28 cellular contexts compared by ENCODE assay signal in the genomic region with DNA sequence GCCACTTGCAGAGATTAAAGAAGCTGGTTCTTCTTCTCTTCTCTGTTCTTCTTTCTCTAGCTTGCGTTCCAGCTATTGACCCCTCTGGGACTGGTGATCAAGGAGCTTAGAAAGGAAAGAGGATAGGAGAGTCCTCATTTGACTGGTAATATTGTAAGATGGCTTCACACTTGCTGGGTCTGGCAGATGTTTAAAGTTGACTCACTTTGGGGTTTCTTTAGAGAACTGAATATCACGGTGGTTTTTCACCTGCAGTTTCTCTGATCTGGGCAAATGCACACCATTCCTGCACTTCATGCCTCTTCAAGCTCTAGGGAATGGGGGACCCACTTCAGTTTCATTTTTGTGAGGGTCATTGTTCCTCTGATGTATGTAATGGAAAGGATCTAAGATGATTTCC. TPM values are rescaled to one million over a fixed set of nuclear protein-coding genes. Genes with fewer than 3 reads are reported as not detected.
DNase-seq lines count a peak whose midpoint lies in the region; ATAC-seq lines count a peak whose summit lies in the region.
"Had no signal": no experiment of that assay in that cellular context is flagged by ENCODE, and none has a peak within 500 bp of the region (broad histone marks: within the 10 kb centered on the region; RNA-seq: fewer than 3 reads in every experiment).

No MANE protein-coding gene starts in this region.

- no peak overlapping the region for H3K4me3 ChIP-seq in SJCRH30
- H3K4me3 ChIP-seq: adrenal gland, psoas muscle, SJSA1, thyroid gland had no signal

- no peaks in the 10 kb centered on the region for H3K9me3 ChIP-seq in SJCRH30 (replicated peaks)
- H3K9me3 ChIP-seq: adrenal gland, Caco-2, psoas muscle, SJSA1, thyroid gland had no signal

- peaks cover 33% of the 10 kb centered on the region for H3K27me3 Mint-ChIP-seq in stimulated activated memory B cell treated with anti-CD40 and anti-IgM and Interleukin-4, amounts not matched to agents 10 μg/mL and 1 μg/mL and 100 μg/mL, for 72 hours
- H3K27me3 Mint-ChIP-seq: stimulated activated naive CD8-positive, alpha-beta T cell treated with anti-CD3 and anti-CD28 coated beads, Interleukin-15, amount 100 ng/mL, for 72 hours had no signal

- H3K36me3 Mint-ChIP-seq in stimulated activated memory B cell treated with anti-CD40 and anti-IgM and Interleukin-4, amounts not matched to agents 10 μg/mL and 1 μg/mL and 100 μg/mL, for 72 hours: no peaks in the 10 kb centered on the region
- H3K36me3 Mint-ChIP-seq: memory B cell, T-cell had no signal

- no peak overlapping the region for H3K4me3 Mint-ChIP-seq in stimulated activated memory B cell treated with anti-CD40 and anti-IgM and Interleukin-4, amounts not matched to agents 10 μg/mL and 1 μg/mL and 100 μg/mL, for 72 hours
- H3K4me3 Mint-ChIP-seq: memory B cell; stimulated activated naive CD8-positive, alpha-beta T cell treated with anti-CD3 and anti-CD28 coated beads, Interleukin-15, amount 100 ng/mL, for 72 hours; T-cell had no signal

- H3K4me1 Mint-ChIP-seq in stimulated activated memory B cell treated with anti-CD40 and anti-IgM and Interleukin-4, amounts not matched to agents 10 μg/mL and 1 μg/mL and 100 μg/mL, for 72 hours: no peaks in the 10 kb centered on the region
- H3K4me1 Mint-ChIP-seq: memory B cell; stimulated activated naive CD8-positive, alpha-beta T cell treated with anti-CD3 and anti-CD28 coated beads, Interleukin-15, amount 100 ng/mL, for 72 hours; T-cell had no signal

- no peak overlapping the region for H3K27ac Mint-ChIP-seq in stimulated activated memory B cell treated with anti-CD40 and anti-IgM and Interleukin-4, amounts not matched to agents 10 μg/mL and 1 μg/mL and 100 μg/mL, for 72 hours
- H3K27ac Mint-ChIP-seq: memory B cell; stimulated activated naive CD8-positive, alpha-beta T cell treated with anti-CD3 and anti-CD28 coated beads, Interleukin-15, amount 100 ng/mL, for 72 hours; T-cell had no signal

- DNase-seq in MV-4-11 (lab: John Stamatoyannopoulos, UW) (no peak), SJCRH30 (no peak)
- DNase-seq in stimulated activated CD4-positive, alpha-beta T cell treated with anti-CD3 and anti-CD28 coated beads, Interleukin-4, amount 100 ng/mL, for 4 hours: no peak
- DNase-seq: activated gamma-delta T cell treated with Interleukin-2 at 50 U/mL for 16 hours; activated T-cell treated with anti-CD3 and anti-CD28 coated beads, Interleukin-2, amount 50 U/mL, for 1 hour; adrenal gland; brain microvascular endothelial cell; C1 segment of cervical spinal cord; Caco-2; effector CD8-positive, alpha-beta T cell; GOT3; head of caudate nucleus; Karpas-422; left cardiac atrium; NCI-H1694 treated with DMSO at 0.1 percent for 48 hours; NCI-H2171 treated with DMSO at 0.1 percent for 48 hours; NCI-H524 treated with DMSO at 0.1 percent for 48 hours; psoas muscle; stimulated activated CD4-positive, alpha-beta T cell treated with anti-CD3 and anti-CD28 coated beads, Interleukin-15, amount 100 ng/mL, for 24 hours; stimulated activated naive CD8-positive, alpha-beta T cell treated with anti-CD3 and anti-CD28 coated beads, Interleukin-15, amount 100 ng/mL, for 72 hours; T-cell had no signal

- peak; percentile 60 for ATAC-seq in GM18867 (IDR thresholded peaks at IDR 0.05; ENCODE audit: unreplicated experiment)
- peak; percentile 67 for ATAC-seq in HG02588 (IDR thresholded peaks at IDR 0.05; ENCODE audit: unreplicated experiment)
- ATAC-seq in HG03095 (IDR thresholded peaks at IDR 0.05; ENCODE audit: unreplicated experiment): peak; percentile 72
- peak; percentile 32 for ATAC-seq in stimulated activated memory B cell treated with anti-CD40 and anti-IgM and Interleukin-4, amounts not matched to agents 10 μg/mL and 1 μg/mL and 100 μg/mL, for 72 hours
- ATAC-seq: left cardiac atrium; psoas muscle; stimulated activated naive CD8-positive, alpha-beta T cell treated with anti-CD3 and anti-CD28 coated beads, Interleukin-15, amount 100 ng/mL, for 72 hours; T-cell had no signal

- no peak overlapping the region for H3K27ac ChIP-seq in SJCRH30
- H3K27ac ChIP-seq: adrenal gland, brain microvascular endothelial cell, psoas muscle, SJSA1, thyroid gland had no signal

- no peaks in the 10 kb centered on the region for H3K4me1 ChIP-seq in SJCRH30
- H3K4me1 ChIP-seq: adrenal gland, Caco-2, psoas muscle, SJSA1, thyroid gland had no signal

- H3K36me3 ChIP-seq in SJCRH30: no peaks in the 10 kb centered on the region
- H3K36me3 ChIP-seq: adrenal gland, brain microvascular endothelial cell, SJSA1, thyroid gland had no signal

- H3K27me3 ChIP-seq in SJCRH30: no peaks in the 10 kb centered on the region
- H3K27me3 ChIP-seq: adrenal gland, brain microvascular endothelial cell, SJSA1, thyroid gland had no signal

- H3K9me3 Mint-ChIP-seq in stimulated activated memory B cell treated with anti-CD40 and anti-IgM and Interleukin-4, amounts not matched to agents 10 μg/mL and 1 μg/mL and 100 μg/mL, for 72 hours: peaks cover 3% of the 10 kb centered on the region
- H3K9me3 Mint-ChIP-seq: stimulated activated naive CD8-positive, alpha-beta T cell treated with anti-CD3 and anti-CD28 coated beads, Interleukin-15, amount 100 ng/mL, for 72 hours; T-cell had no signal

RNA-seq across cellular contexts. Expression of gene DEUP1, which starts 41.8 kb away (rescaled TPM):
- not detected in 2 replicates for total RNA-seq in SJCRH30 (2014; rRNA removed; shearing (Covaris generic))
- total RNA-seq: left cardiac atrium, psoas muscle, SJSA1, T-cell had no signal
